In genomic region chr9:12195456-12195855, GRCh38 we compare ENCODE assay signal across 21 cellular contexts.
"Had no signal": no experiment of that assay in that cellular context is flagged by ENCODE, and none has a peak within 500 bp of the region (broad histone marks: within the 10 kb centered on the region; RNA-seq: fewer than 3 reads in every experiment).

No MANE protein-coding gene starts in this region.

- ATAC-seq: left ventricle myocardium superior; lower lobe of right lung; natural killer cell; right lobe of liver; stimulated activated naive CD8-positive, alpha-beta T cell treated with anti-CD3 and anti-CD28 coated beads, Interleukin-15, amount 100 ng/mL, for 72 hours had no signal

- H3K4me3 Mint-ChIP-seq: natural killer cell; stimulated activated naive CD8-positive, alpha-beta T cell treated with anti-CD3 and anti-CD28 coated beads, Interleukin-15, amount 100 ng/mL, for 72 hours had no signal

- H3K27ac Mint-ChIP-seq: natural killer cell; progenitor cell of endocrine pancreas; stimulated activated naive CD8-positive, alpha-beta T cell treated with anti-CD3 and anti-CD28 coated beads, Interleukin-15, amount 100 ng/mL, for 72 hours had no signal

- H3K36me3 Mint-ChIP-seq: natural killer cell had no signal

- H3K9me3 Mint-ChIP-seq: stimulated activated naive CD8-positive, alpha-beta T cell treated with anti-CD3 and anti-CD28 coated beads, Interleukin-15, amount 100 ng/mL, for 72 hours had no signal

- H3K27me3 Mint-ChIP-seq: progenitor cell of endocrine pancreas; stimulated activated naive CD8-positive, alpha-beta T cell treated with anti-CD3 and anti-CD28 coated beads, Interleukin-15, amount 100 ng/mL, for 72 hours had no signal

- H3K4me1 Mint-ChIP-seq: natural killer cell; stimulated activated naive CD8-positive, alpha-beta T cell treated with anti-CD3 and anti-CD28 coated beads, Interleukin-15, amount 100 ng/mL, for 72 hours had no signal

- H3K27ac ChIP-seq: dorsolateral prefrontal cortex, esophagus muscularis mucosa, lower lobe of right lung, parathyroid adenoma, right lobe of liver, suprapubic skin, transverse colon, vagina had no signal

- DNase-seq: dorsolateral prefrontal cortex; effector CD4-positive, alpha-beta T cell; foreskin melanocyte; hypothalamus; left ventricle myocardium superior; lower lobe of right lung; natural killer cell; right lobe of liver; small intestine; stimulated activated CD4-positive, alpha-beta T cell treated with anti-CD3 and anti-CD28 coated beads, Interleukin-12 subunit alpha, Interleukin-12 subunit beta, amount 100 ng/mL, for 4 hours; stimulated activated CD4-positive, alpha-beta T cell treated with anti-CD3 and anti-CD28 coated beads, Interleukin-1b, Interleukin-23, amount 100 ng/mL, for 48 hours; stimulated activated CD4-positive, alpha-beta T cell treated with anti-CD3 and anti-CD28 coated beads, Interleukin-4, amount 100 ng/mL, for 1 hour; stimulated activated CD8-positive, alpha-beta memory T cell treated with anti-CD3 and anti-CD28 coated beads, Interleukin-4, amount 100 ng/mL, for 48 hours; stimulated activated naive CD4-positive, alpha-beta T cell; stimulated activated naive CD8-positive, alpha-beta T cell treated with anti-CD3 and anti-CD28 coated beads, Interleukin-15, amount 100 ng/mL, for 72 hours; transverse colon had no signal
